8 cellular contexts compared by ENCODE assay signal in the genomic region with DNA sequence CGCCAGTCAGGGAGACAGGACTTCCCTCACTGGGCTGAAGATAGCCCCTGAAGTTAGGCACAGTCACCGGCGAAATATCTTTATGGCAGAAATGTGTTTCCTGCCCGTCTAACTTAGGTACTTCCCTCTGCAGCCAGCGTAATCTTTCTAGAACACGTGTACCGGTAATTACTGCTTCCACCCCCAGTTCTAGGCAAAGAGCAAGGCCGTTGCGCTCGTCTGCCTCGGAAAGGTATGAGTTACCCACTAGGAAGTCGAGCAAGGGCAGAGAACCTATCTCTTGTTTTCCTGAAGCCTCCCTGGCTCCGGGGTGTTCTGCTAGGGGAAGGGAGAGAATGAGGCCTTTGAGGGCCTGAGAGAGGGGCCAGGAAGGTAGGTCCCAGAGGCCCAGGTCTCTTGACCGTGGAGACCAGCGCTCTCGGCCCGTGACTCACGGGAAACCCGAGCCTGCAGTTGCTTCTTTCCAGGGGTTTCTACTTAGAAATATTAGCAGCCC.
DNase-seq lines count a peak whose midpoint lies in the region; ATAC-seq and TF ChIP-seq lines count a peak whose summit lies in the region.

No MANE protein-coding gene starts in this region.

- H3K27ac Mint-ChIP-seq in activated naive CD4-positive, alpha-beta T cell treated with anti-CD3 and anti-CD28 coated beads, Interleukin-2, amount 50 U/mL, for 72 hours = peak overlapping the region; percentile 60 to 65
- H3K27ac Mint-ChIP-seq in natural killer cell treated with Interleukin-12 subunit alpha and Interleukin-12 subunit beta and Interleukin-15 and Interleukin-18, amount 100 ng/mL, for 72 hours = no peak overlapping the region

- peak overlapping the region; percentile 27 for H3K4me3 ChIP-seq in GM12864 (ENCODE audit: low read depth, low read length)

- peaks cover 0 to 10% of the 10 kb centered on the region in 2 donors for H3K4me1 Mint-ChIP-seq in natural killer cell treated with Interleukin-12 subunit alpha and Interleukin-12 subunit beta and Interleukin-15 and Interleukin-18, amount 100 ng/mL, for 72 hours (ENCODE audit: low read depth in 2 of 2)

- no peak for TF ChIP-seq CTCF in GM12864 (IDR thresholded peaks at IDR 0.05; ENCODE audit: low read depth, low read length, missing control alignments)

- H3K36me3 Mint-ChIP-seq in activated naive CD4-positive, alpha-beta T cell treated with anti-CD3 and anti-CD28 coated beads, Interleukin-2, amount 50 U/mL, for 72 hours = no peaks in the 10 kb centered on the region
- no peaks in the 10 kb centered on the region for H3K36me3 Mint-ChIP-seq in natural killer cell treated with Interleukin-12 subunit alpha and Interleukin-12 subunit beta and Interleukin-15 and Interleukin-18, amount 100 ng/mL, for 72 hours

- peak; percentile 39 for DNase-seq in GM12864 (ENCODE audit: low read depth)
- peak in 1 of 2 donors; percentile 9 for DNase-seq in activated naive CD4-positive, alpha-beta T cell treated with anti-CD3 and anti-CD28 coated beads, Interleukin-2, amount 50 U/mL, for 72 hours (ENCODE audit: low spot score in 2 of 2)
- DNase-seq in natural killer cell treated with Interleukin-12 subunit alpha and Interleukin-12 subunit beta and Interleukin-15 and Interleukin-18, amount 100 ng/mL, for 72 hours (ENCODE audit: low spot score) = no peak
- no peak for DNase-seq in NCI-H345 (lab: John Stamatoyannopoulos, UW)

- no peak overlapping the region for H3K4me3 Mint-ChIP-seq in natural killer cell treated with Interleukin-12 subunit alpha and Interleukin-12 subunit beta and Interleukin-15 and Interleukin-18, amount 100 ng/mL, for 72 hours

- H3K9me3 Mint-ChIP-seq in activated naive CD4-positive, alpha-beta T cell treated with anti-CD3 and anti-CD28 coated beads, Interleukin-2, amount 50 U/mL, for 72 hours = peaks cover 0 to 8% of the 10 kb centered on the region in 2 donors
- H3K9me3 Mint-ChIP-seq in natural killer cell treated with Interleukin-12 subunit alpha and Interleukin-12 subunit beta and Interleukin-15 and Interleukin-18, amount 100 ng/mL, for 72 hours = no peaks in the 10 kb centered on the region

- H3K27me3 Mint-ChIP-seq in natural killer cell treated with Interleukin-12 subunit alpha and Interleukin-12 subunit beta and Interleukin-15 and Interleukin-18, amount 100 ng/mL, for 72 hours = peaks cover 0 to 9% of the 10 kb centered on the region in 2 donors

- ATAC-seq in HG02981 (IDR thresholded peaks at IDR 0.05; ENCODE audit: unreplicated experiment) = peak; percentile 66
- peak; percentile 46 to 94 for ATAC-seq in activated naive CD4-positive, alpha-beta T cell treated with anti-CD3 and anti-CD28 coated beads, Interleukin-2, amount 50 U/mL, for 72 hours
- peak; percentile 62 for ATAC-seq in natural killer cell treated with Interleukin-12 subunit alpha and Interleukin-12 subunit beta and Interleukin-15 and Interleukin-18, amount 100 ng/mL, for 72 hours
- no peak for ATAC-seq in GM19328 (IDR thresholded peaks at IDR 0.05; ENCODE audit: unreplicated experiment)
- ATAC-seq in GM18520 (IDR thresholded peaks at IDR 0.05; ENCODE audit: unreplicated experiment) = no peak
- no peak for ATAC-seq in HG03521 (IDR thresholded peaks at IDR 0.05; ENCODE audit: unreplicated experiment)

Comparison
In these comparisons a context has a peak if more than half of its experiments do, and no peak if none do; other contexts are left out.
1. ATAC-seq: peak in HG02981 (single experiment), activated naive CD4-positive, alpha-beta T cell treated with anti-CD3 and anti-CD28 coated beads, Interleukin-2, amount 50 U/mL, for 72 hours (2 of 2) and natural killer cell treated with Interleukin-12 subunit alpha and Interleukin-12 subunit beta and Interleukin-15 and Interleukin-18, amount 100 ng/mL, for 72 hours (2 of 2); none in GM19328 (single experiment), GM18520 (single experiment) and HG03521 (single experiment).
2. H3K27ac Mint-ChIP-seq: peak in activated naive CD4-positive, alpha-beta T cell treated with anti-CD3 and anti-CD28 coated beads, Interleukin-2, amount 50 U/mL, for 72 hours (2 of 2); none in natural killer cell treated with Interleukin-12 subunit alpha and Interleukin-12 subunit beta and Interleukin-15 and Interleukin-18, amount 100 ng/mL, for 72 hours (0 of 2).